Comparison of ENCODE assay signal across 18 cellular contexts in the genomic region with DNA sequence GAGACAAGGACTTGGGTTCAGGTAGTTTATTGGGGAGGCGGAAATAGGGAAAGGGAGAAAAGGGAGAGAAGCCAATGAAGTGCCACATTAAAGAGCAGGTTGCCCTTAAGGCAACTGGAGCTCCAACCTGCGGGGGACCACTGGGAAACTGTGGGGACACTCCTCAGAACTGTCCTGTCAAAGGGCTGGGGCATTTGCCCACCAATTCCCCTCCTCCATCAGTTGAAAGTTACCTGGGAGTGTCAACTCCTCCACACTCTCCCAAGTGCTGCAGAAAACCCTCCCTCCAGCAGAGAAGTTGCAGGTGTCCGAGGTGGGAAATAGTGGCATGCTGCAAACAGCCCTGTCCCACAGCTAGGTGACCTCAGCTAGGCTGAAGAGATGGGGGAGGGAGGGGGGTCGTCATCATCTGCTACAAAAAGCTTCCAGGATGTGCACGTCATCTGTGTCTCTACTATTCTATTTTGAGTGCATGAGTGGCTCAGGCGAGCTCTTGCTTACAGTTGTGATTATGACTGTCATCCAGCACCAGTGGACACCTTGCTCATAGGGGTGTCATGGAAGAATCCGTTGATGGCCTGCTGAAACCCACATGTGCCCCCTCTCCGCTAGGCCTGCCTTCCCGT. TPM values are rescaled to one million over a fixed set of nuclear protein-coding genes. Genes with fewer than 3 reads are reported as not detected.
DNase-seq lines count a peak whose midpoint lies in the region; ATAC-seq, FAIRE-seq and TF ChIP-seq lines count a peak whose summit lies in the region.
"Had no signal": no experiment of that assay in that cellular context is flagged by ENCODE, and none has a peak within 500 bp of the region (broad histone marks: within the 10 kb centered on the region; RNA-seq: fewer than 3 reads in every experiment).

No MANE protein-coding gene starts in this region.

- no peaks in the 10 kb centered on the region for H3K36me3 ChIP-seq in heart left ventricle
- no peaks in the 10 kb centered on the region for H3K36me3 ChIP-seq in Karpas-422 (ENCODE audit: insufficient read depth, low read length)
- no peaks in the 10 kb centered on the region for H3K36me3 ChIP-seq in H1 (ENCODE audit: control insufficient read depth in 2 of 4, insufficient read depth in 4 of 4, low read length in 3 of 4)
- H3K36me3 ChIP-seq: SJCRH30 had no signal

- no peaks in the 10 kb centered on the region for H3K9me3 ChIP-seq in heart left ventricle
- H3K9me3 ChIP-seq in Karpas-422 (ENCODE audit: low read length): no peaks in the 10 kb centered on the region
- no peaks in the 10 kb centered on the region for H3K9me3 ChIP-seq in H1 (ENCODE audit: insufficient read depth in 2 of 2, low read depth in 1 of 2, low read length in 1 of 2)
- H3K9me3 ChIP-seq: Caco-2, SJCRH30 had no signal

- CTCF ChIA-PET in H1 (lab: Charles Lee; ENCODE audit: partially characterized antibody): interaction anchor here (1.5 to 3.2 kb wide), 2 partner anchors 17 to 60 kb away, joined by 3 to 14 read pairs; no protein-coding TSS in a partner anchor

- DNase-seq in heart left ventricle (peak in 2 of 5 donors; percentile 34 to 66), Right ventricle myocardium inferior (ENCODE audit: missing footprints) (no peak), Karpas-422 (peak; percentile 27), H1 (ENCODE audit: low read depth in 1 of 2, low spot score in 2 of 2) (no peak), type B pancreatic cell (ENCODE audit: extremely low spot score, unreplicated experiment) (peak; percentile 27), HTR-8/SVneo (ENCODE audit: insufficient read length, low spot score) (no peak), NOMO-1 treated with dmso at 0.1 percent for 144 hours (lab: John Stamatoyannopoulos, UW; ENCODE audit: unreplicated experiment) (no peak)
- DNase-seq: Caco-2, DMS153, NCI-H1436 treated with DMSO at 0.1 percent for 48 hours, NCI-H510A treated with DMSO at 0.1 percent for 48 hours, SJCRH30, SW 1271 had no signal

- no peak overlapping the region; the same call in 1 of the 2 replicates for H3K18ac ChIP-seq in H1 (ENCODE audit: extremely low read depth, low read length)

- H2AFZ ChIP-seq in Karpas-422 (ENCODE audit: low read length) (no peak overlapping the region), H1 (ENCODE audit: low read length) (no peak overlapping the region)

- no peaks in the 10 kb centered on the region for H3K27me3 ChIP-seq in heart left ventricle
- no peaks in the 10 kb centered on the region for H3K27me3 ChIP-seq in Karpas-422 (ENCODE audit: low read length)
- no peaks in the 10 kb centered on the region for H3K27me3 ChIP-seq in H1 (replicated peaks in 1 of 4; ENCODE audit: control insufficient read depth in 3 of 4, extremely low read depth in 1 of 4, insufficient read depth in 3 of 4, low read length in 3 of 4)
- H3K27me3 ChIP-seq: SJCRH30 had no signal

- H3K4ac ChIP-seq in H1 (replicated peaks; ENCODE audit: insufficient read length, low read depth, low read length): no peak overlapping the region

- no peak overlapping the region for H3K4me3 Mint-ChIP-seq in type B pancreatic cell

- H2AK5ac ChIP-seq in H1 (ENCODE audit: low read depth, low read length): no peak overlapping the region

- no peaks in the 10 kb centered on the region for H3K4me1 Mint-ChIP-seq in type B pancreatic cell (ENCODE audit: unreplicated experiment)

- no peak overlapping the region for H4K5ac ChIP-seq in H1 (ENCODE audit: insufficient read length, low read depth, low read length)

- no peak for TF ChIP-seq EP300 in H1 (IDR thresholded peaks at IDR 0.05; ENCODE audit: borderline replicate concordance in 1 of 2, low read depth in 2 of 2, low read length in 2 of 2)

- no peak overlapping the region for H3K14ac ChIP-seq in H1 (ENCODE audit: insufficient read length)

- ATAC-seq in heart left ventricle (peak; percentile 77 to 86 (median 84)), Right ventricle myocardium inferior (no peak), HG02840 (IDR thresholded peaks at IDR 0.05; ENCODE audit: low FRiP score, unreplicated experiment) (no peak)
- ATAC-seq: K562 had no signal

- TF ChIP-seq RAD21 in H1 (IDR thresholded peaks at IDR 0.05 in 1 of 2, conservative IDR thresholded peaks at IDR 0.05 in 1 of 2; ENCODE audit: low read depth in 2 of 2, low read length in 2 of 2): no peak

- H3K36me3 Mint-ChIP-seq in type B pancreatic cell: no peaks in the 10 kb centered on the region

- H3K23ac ChIP-seq in H1 (ENCODE audit: insufficient read length): no peak overlapping the region

- H3K9me2 ChIP-seq in Karpas-422 (replicated peaks; ENCODE audit: insufficient read depth, low read length): no peaks in the 10 kb centered on the region

- POLR2A ChIA-PET in H1 (lab: Charles Lee; ENCODE audit: partially characterized antibody): interaction anchor here (1.1 to 2.3 kb wide), 3 partner anchors 11 to 42 kb away, joined by 3 to 8 read pairs (median 4); a partner anchor contains a TSS

- peak overlapping the region; percentile 72; the same call in 1 of the 2 replicates for H2BK20ac ChIP-seq in H1 (ENCODE audit: low read length)

- H4K20me1 ChIP-seq in Karpas-422 (ENCODE audit: insufficient read depth, low read depth, low read length): no peaks in the 10 kb centered on the region
- no peaks in the 10 kb centered on the region for H4K20me1 ChIP-seq in H1 (replicated peaks in 1 of 2; ENCODE audit: control insufficient read depth in 1 of 2, insufficient read depth in 2 of 2, low read length in 2 of 2)

- FAIRE-seq in H1 (lab: Jason Lieb, UNC) (no peak), HTR-8/SVneo (lab: Jason Lieb, UNC) (no peak)
- FAIRE-seq: K562 had no signal

- H2BK120ac ChIP-seq in H1 (replicated peaks; ENCODE audit: low read depth, low read length): peak overlapping the region; percentile 87

- no peaks in the 10 kb centered on the region for H3K23me2 ChIP-seq in H1 (ENCODE audit: low read depth, low read length)

- H3K9ac ChIP-seq in Karpas-422 (ENCODE audit: low read length): no peak overlapping the region
- H3K9ac ChIP-seq in H1 (replicated peaks in 1 of 4; ENCODE audit: extremely low read depth in 1 of 4, low read depth in 3 of 4, low read length in 3 of 4): no peak overlapping the region

- intact Hi-C loops in heart left ventricle (cut with DNase I): no loop called here
- intact Hi-C loops in Right ventricle myocardium inferior (cut with DNase I): no loop called here

- H3K4me3 ChIP-seq in heart left ventricle: no peak overlapping the region
- no peak overlapping the region for H3K4me3 ChIP-seq in Karpas-422 (ENCODE audit: low read length)
- peak overlapping the region in 1 of 4 experiments; percentile 32; a peak in 1 of 8 replicates for H3K4me3 ChIP-seq in H1 (ENCODE audit: extremely low read depth in 1 of 4, insufficient read depth in 2 of 4, low read depth in 3 of 4, low read length in 4 of 4)
- H3K4me3 ChIP-seq: K562, SJCRH30 had no signal

- H3K27me3 Mint-ChIP-seq in type B pancreatic cell: peaks cover 4% of the 10 kb centered on the region

- H3K27ac Mint-ChIP-seq in type B pancreatic cell: no peak overlapping the region

- H4K91ac ChIP-seq in H1 (replicated peaks; ENCODE audit: insufficient read length, low read length): peak overlapping the region; percentile 66

- H4K8ac ChIP-seq in H1 (ENCODE audit: extremely low read depth, insufficient read depth, low read length): no peak overlapping the region

- TF ChIP-seq CTCF in heart left ventricle (IDR thresholded peaks at IDR 0.05) (no peak), H1 (IDR thresholded peaks at IDR 0.05; ENCODE audit: control extremely low read depth in 1 of 3, insufficient read depth in 1 of 3, low read depth in 1 of 3, low read length in 3 of 3) (no peak), type B pancreatic cell (conservative IDR thresholded peaks at IDR 0.05) (no peak)

- no peaks in the 10 kb centered on the region for H3K79me1 ChIP-seq in H1 (ENCODE audit: low read depth, low read length)

- no peaks in the 10 kb centered on the region for H3K79me2 ChIP-seq in Karpas-422 (ENCODE audit: low read length)
- H3K79me2 ChIP-seq in H1 (ENCODE audit: control insufficient read depth in 1 of 2, insufficient read depth in 2 of 2, low read length in 2 of 2): no peaks in the 10 kb centered on the region

- H3K4me1 ChIP-seq in heart left ventricle (peaks cover 0 to 17% (median 5%) of the 10 kb centered on the region in 12 donors), Karpas-422 (ENCODE audit: low read length) (no peaks in the 10 kb centered on the region), H1 (replicated peaks in 1 of 4; ENCODE audit: control insufficient read depth in 3 of 4, insufficient read depth in 4 of 4, low read length in 3 of 4) (peaks cover 0 to 16% (median 8%) of the 10 kb centered on the region in 4 experiments; a peak in 5 of 7 replicates)
- H3K4me1 ChIP-seq: SJCRH30 had no signal

- H3K4me2 ChIP-seq in Karpas-422 (ENCODE audit: low read depth, low read length, poor library complexity, severe bottlenecking) (no peak overlapping the region), H1 (ENCODE audit: insufficient read depth in 1 of 2, low read depth in 2 of 2, low read length in 2 of 2) (peak overlapping the region; percentile 36 to 63)

- 54 to 67% (median 57%) methylated on average over 9 of the region's 9 CpGs for WGBS in heart left ventricle, 4 donors
- 54% methylated on average over 4 of the region's 9 CpGs; no CpG with 5 or more reads in 1 of the 2 experiments for WGBS in H1 (ENCODE audit: extremely low coverage in 1 of 2, insufficient coverage in 1 of 2, insufficient read length in 1 of 2, insufficient replicate concordance in 2 of 2, low coverage in 1 of 2, low lambda C conversion rate in 2 of 2, missing lambda C conversion rate in 1 of 2), 2 experiments

- H2BK15ac ChIP-seq in H1 (ENCODE audit: low read length): no peak overlapping the region

- peak overlapping the region; percentile 71; the same call in 1 of the 2 replicates for H2BK5ac ChIP-seq in H1 (ENCODE audit: low read depth, low read length)

- peak overlapping the region in 1 of 12 donors; percentile 35 for H3K27ac ChIP-seq in heart left ventricle
- H3K27ac ChIP-seq in Karpas-422 (ENCODE audit: low read length): no peak overlapping the region
- H3K27ac ChIP-seq in H1 (ENCODE audit: low read depth, low read length): no peak overlapping the region
- H3K27ac ChIP-seq: HL-60, SJCRH30 had no signal

- no peaks in the 10 kb centered on the region for H3K9me3 Mint-ChIP-seq in type B pancreatic cell

- H3K56ac ChIP-seq in H1 (replicated peaks; ENCODE audit: insufficient read length, low read depth, low read length): no peak overlapping the region

- H2BK12ac ChIP-seq in H1 (ENCODE audit: low read depth, low read length): peak overlapping the region; percentile 39; the same call in 1 of the 2 replicates

- TF ChIP-seq POLR2A in heart left ventricle (IDR thresholded peaks at IDR 0.05) (no peak), H1 (IDR thresholded peaks at IDR 0.05; ENCODE audit: control extremely low read depth in 1 of 2, low read depth in 2 of 2, low read length in 2 of 2) (no peak)

RNA-seq across cellular contexts. Expression of a gene that starts 41.5 kb away (rescaled TPM):
- total RNA-seq in heart left ventricle (1 to 10 TPM in 3 of 9 donors, under 1 TPM in 6; 0.19 to 2.1 (median 0.56) TPM), Right ventricle myocardium inferior (0.68 TPM), type B pancreatic cell (ENCODE audit: low replicate concordance) (1.2 and 6.8 TPM in 2 replicates)
- polyA plus RNA-seq in heart left ventricle (under 1 TPM; 0.19 to 0.55 TPM), H1 (2011; rRNA removed) (0.14 and 0.27 TPM in 2 replicates)
- total RNA-seq in Karpas-422 (2014; rRNA removed; shearing (Covaris generic); ENCODE audit: low replicate concordance): not detected in 2 replicates
- 0.25 TPM in 1 of 2 replicates, not detected in the other for total RNA-seq in H1 (2021; fragmentation: NEBNext Ultra II Directional; extraction: Animal tissue kit (Norgen Biotek cat#: 25700))
- 0.10 TPM for polyA plus RNA-seq in H1 (2011; cell fraction: cytosol; rRNA removed)
- polyA plus RNA-seq in H1 (2011; cell fraction: nucleus; rRNA removed): 0.14 TPM
- polyA plus RNA-seq in H1 (2012, experiment 1 of 2): 0.12 to 0.24 TPM (median 0.13 TPM) in 3 of 4 replicates, not detected in the other
- polyA plus RNA-seq in H1 (2012, experiment 2 of 2): not detected
- polyA plus RNA-seq in H1 (2013, experiment 1 of 2): 0.08 TPM
- 0.06 TPM for polyA plus RNA-seq in H1 (2013, experiment 2 of 2)
- 0.13 and 0.27 TPM in 2 replicates for polyA minus RNA-seq in H1 (2011; rRNA and poly(A)+ RNA removed)
- not detected for polyA minus RNA-seq in H1 (2011; cell fraction: cytosol; rRNA and poly(A)+ RNA removed)
- polyA minus RNA-seq in H1 (2011; cell fraction: nucleus; rRNA and poly(A)+ RNA removed): not detected
- total RNA-seq: A673, RPMI7951 had no signal

RNA-seq across cellular contexts. Expression of a gene that starts 42.6 kb away (rescaled TPM):
- total RNA-seq in heart left ventricle (10 to 100 TPM in 6 of 9 donors, 1 to 10 TPM in 3; 4.4 to 19.9 (median 12.7) TPM), Right ventricle myocardium inferior (16.8 TPM), type B pancreatic cell (ENCODE audit: low replicate concordance) (1.0 and 1.2 TPM in 2 replicates)
- polyA plus RNA-seq in heart left ventricle (1 to 10 TPM; 3.6 to 8.7 TPM), H1 (2011; rRNA removed) (1.6 and 1.8 TPM in 2 replicates)
- total RNA-seq in Karpas-422 (2014; rRNA removed; shearing (Covaris generic); ENCODE audit: low replicate concordance): not detected in 2 replicates
- total RNA-seq in H1 (2021; fragmentation: NEBNext Ultra II Directional; extraction: Animal tissue kit (Norgen Biotek cat#: 25700)): 1.1 TPM in 2 replicates
- 1.9 TPM for polyA plus RNA-seq in H1 (2011; cell fraction: cytosol; rRNA removed)
- 1.1 TPM for polyA plus RNA-seq in H1 (2011; cell fraction: nucleus; rRNA removed)
- 1.1 to 1.9 TPM (median 1.8 TPM) in 4 replicates for polyA plus RNA-seq in H1 (2012, experiment 1 of 2)
- polyA plus RNA-seq in H1 (2012, experiment 2 of 2): 1.5 TPM
- 0.89 TPM for polyA plus RNA-seq in H1 (2013, experiment 1 of 2)
- 1.1 TPM for polyA plus RNA-seq in H1 (2013, experiment 2 of 2)
- polyA minus RNA-seq in H1 (2011; rRNA and poly(A)+ RNA removed): 0.98 and 1.2 TPM in 2 replicates
- polyA minus RNA-seq in H1 (2011; cell fraction: cytosol; rRNA and poly(A)+ RNA removed): 0.88 TPM
- polyA minus RNA-seq in H1 (2011; cell fraction: nucleus; rRNA and poly(A)+ RNA removed): 0.20 TPM
- total RNA-seq: K562 had no signal

Comparison
In these comparisons a context has a peak if more than half of its experiments do, and no peak if none do; other contexts are left out.
1. ATAC-seq: peak in heart left ventricle (4 of 4); none in Right ventricle myocardium inferior (single experiment) and HG02840 (single experiment).
2. DNase-seq: peak in Karpas-422 (single experiment) and type B pancreatic cell (single experiment); none in Right ventricle myocardium inferior (single experiment), H1 (0 of 2), HTR-8/SVneo (single experiment) and NOMO-1 treated with dmso at 0.1 percent for 144 hours (single experiment).